ENCODE assay signal across 8 cellular contexts in genomic region chr5:42992035-42992570, GRCh38. TPM values are rescaled to one million over a fixed set of nuclear protein-coding genes. Genes with fewer than 3 reads are reported as not detected.
DNase-seq lines count a peak whose midpoint lies in the region; ATAC-seq and TF ChIP-seq lines count a peak whose summit lies in the region.

No MANE protein-coding gene starts in this region.

- peak overlapping the region; percentile 97 for H3K27ac ChIP-seq in CD8-positive, alpha-beta memory T cell (ENCODE audit: low read depth, low read length)
- H3K27ac ChIP-seq in heart right ventricle (peak overlapping the region; percentile 89 to 100 (median 96)), psoas muscle (peak overlapping the region; percentile 86)

- WGBS in heart right ventricle, 2 donors, result 2 to 3% methylated on average over 43 of the region's 43 CpGs
- 4 to 12% (median 8%) methylated on average over 43 of the region's 43 CpGs for WGBS in psoas muscle, 3 donors

- DNase-seq in CD8-positive, alpha-beta memory T cell, result peak; percentile 52 to 89 (median 81)
- peak; percentile 61 for DNase-seq in HS-5 (ENCODE audit: low read depth)
- DNase-seq in SIG-M5 treated with dmso at 0.1 percent for 504 hours (lab: John Stamatoyannopoulos, UW; ENCODE audit: unreplicated experiment), result peak; percentile 77
- DNase-seq in activated naive CD4-positive, alpha-beta T cell treated with anti-CD3 and anti-CD28 coated beads, Interleukin-2, amount 10 ng/mL, durations not matched to agents 7 days and 5 days, result peak; percentile 88
- peak; percentile 82 to 91 for DNase-seq in heart right ventricle
- DNase-seq in psoas muscle, result peak; percentile 88 to 91
- DNase-seq in ureter (ENCODE audit: low spot score), result peak; percentile 89

- peaks cover 0 to 6% (median 2%) of the 10 kb centered on the region in 5 donors for H3K9me3 Mint-ChIP-seq in CD8-positive, alpha-beta memory T cell
- no peaks in the 10 kb centered on the region for H3K9me3 Mint-ChIP-seq in activated naive CD4-positive, alpha-beta T cell treated with anti-CD3 and anti-CD28 coated beads, Interleukin-2, amount 10 ng/mL, durations not matched to agents 7 days and 5 days

- H3K27me3 Mint-ChIP-seq in CD8-positive, alpha-beta memory T cell, result peaks cover 0 to 13% of the 10 kb centered on the region in 2 donors
- peaks cover 7% of the 10 kb centered on the region for H3K27me3 Mint-ChIP-seq in activated naive CD4-positive, alpha-beta T cell treated with anti-CD3 and anti-CD28 coated beads, Interleukin-2, amount 10 ng/mL, durations not matched to agents 7 days and 5 days

- H3K4me1 ChIP-seq in CD8-positive, alpha-beta memory T cell (ENCODE audit: insufficient read depth, low read length), result peaks cover 52% of the 10 kb centered on the region
- H3K4me1 ChIP-seq in heart right ventricle (peaks cover 0 to 79% (median 16%) of the 10 kb centered on the region in 9 donors), psoas muscle (peaks cover 11% of the 10 kb centered on the region)

- intact Hi-C loops in heart right ventricle (cut with DNase I) (loop anchor here (1.0 to 10.0 kb wide), 8 partner anchors 40 to 80 kb away; partner anchors contain the start of gene ANXA2R (in 3 of the 10)), psoas muscle (cut with DNase I) (loop anchor here in 1 of 2 donors (1.0 to 10.0 kb wide), 2 partner anchors 42 to 493 kb away; partner anchors contain the start of gene TMEM267)

- peak overlapping the region; percentile 94 to 100 (median 99) for H3K4me3 Mint-ChIP-seq in CD8-positive, alpha-beta memory T cell
- H3K4me3 Mint-ChIP-seq in activated naive CD4-positive, alpha-beta T cell treated with anti-CD3 and anti-CD28 coated beads, Interleukin-2, amount 10 ng/mL, durations not matched to agents 7 days and 5 days, result peak overlapping the region; percentile 97

- peaks cover 0 to 57% (median 3%) of the 10 kb centered on the region in 3 donors for H3K36me3 Mint-ChIP-seq in CD8-positive, alpha-beta memory T cell
- peaks cover 30% of the 10 kb centered on the region for H3K36me3 Mint-ChIP-seq in activated naive CD4-positive, alpha-beta T cell treated with anti-CD3 and anti-CD28 coated beads, Interleukin-2, amount 10 ng/mL, durations not matched to agents 7 days and 5 days

- H3K4me1 Mint-ChIP-seq in CD8-positive, alpha-beta memory T cell, result peaks cover 50 to 53% (median 53%) of the 10 kb centered on the region in 3 donors
- peaks cover 48% of the 10 kb centered on the region for H3K4me1 Mint-ChIP-seq in activated naive CD4-positive, alpha-beta T cell treated with anti-CD3 and anti-CD28 coated beads, Interleukin-2, amount 10 ng/mL, durations not matched to agents 7 days and 5 days

- TF ChIP-seq CTCF in heart right ventricle (IDR thresholded peaks at IDR 0.05), result no peak
- TF ChIP-seq CTCF in psoas muscle (IDR thresholded peaks at IDR 0.05), result no peak

- POLR2A ChIA-PET in CD8-positive, alpha-beta memory T cell (lab: Charles Lee), result interaction anchor here (0.6 to 11.4 kb wide), 14 partner anchors 16 to 1088 kb away, joined by 3 to 347 read pairs (median 33); partner anchors contain the start of genes ANXA2R, RIMOC1, TMEM267 and ZNF131

- ATAC-seq in GM21367 (IDR thresholded peaks at IDR 0.05; ENCODE audit: unreplicated experiment) (peak; percentile 45), heart right ventricle (peak; percentile 75 to 87 (median 80)), psoas muscle (peak; percentile 44 to 66 (median 61))

- H3K36me3 ChIP-seq in CD8-positive, alpha-beta memory T cell (ENCODE audit: insufficient read depth, low read length), result no peaks in the 10 kb centered on the region
- H3K36me3 ChIP-seq in heart right ventricle (peaks cover 0 to 7% (median 0%) of the 10 kb centered on the region in 9 donors), psoas muscle (ENCODE audit: insufficient read depth in 1 of 2, low read depth in 1 of 2) (no peaks in the 10 kb centered on the region)

- CTCF ChIA-PET in CD8-positive, alpha-beta memory T cell (lab: Charles Lee), result interaction anchor here (0.7 to 13.1 kb wide), 12 partner anchors 16 to 1136 kb away, joined by 3 to 245 read pairs (median 44); partner anchors contain the start of genes ANXA2R, TMEM267 and ZNF131
- CTCF ChIA-PET in activated naive CD4-positive, alpha-beta T cell treated with anti-CD3 and anti-CD28 coated beads, Interleukin-2, amount 10 ng/mL, durations not matched to agents 7 days and 5 days (lab: Charles Lee), result interaction anchor here (1.0 to 6.7 kb wide), 8 partner anchors 26 to 83 kb away, joined by 3 to 74 read pairs (median 14); partner anchors contain the start of gene ANXA2R

- H3K27ac Mint-ChIP-seq in CD8-positive, alpha-beta memory T cell, result peak overlapping the region; percentile 97 to 100 (median 100)
- peak overlapping the region; percentile 99 for H3K27ac Mint-ChIP-seq in activated naive CD4-positive, alpha-beta T cell treated with anti-CD3 and anti-CD28 coated beads, Interleukin-2, amount 10 ng/mL, durations not matched to agents 7 days and 5 days

- no peaks in the 10 kb centered on the region for H3K9me3 ChIP-seq in CD8-positive, alpha-beta memory T cell (ENCODE audit: low read length)
- H3K9me3 ChIP-seq in heart right ventricle, result peaks cover 0 to 4% (median 0%) of the 10 kb centered on the region in 11 donors
- H3K9me3 ChIP-seq in psoas muscle, result no peaks in the 10 kb centered on the region

- H3K27me3 ChIP-seq in CD8-positive, alpha-beta memory T cell (ENCODE audit: insufficient read depth, low read length, poor library complexity, severe bottlenecking), result no peaks in the 10 kb centered on the region
- peaks cover 0 to 97% (median 71%) of the 10 kb centered on the region in 7 donors for H3K27me3 ChIP-seq in heart right ventricle
- H3K27me3 ChIP-seq in psoas muscle (ENCODE audit: insufficient read depth in 3 of 3, low read length in 2 of 3), result peaks cover 0 to 68% (median 44%) of the 10 kb centered on the region in 3 donors

- peak overlapping the region; percentile 97 for H3K4me3 ChIP-seq in CD8-positive, alpha-beta memory T cell (ENCODE audit: low read length)
- H3K4me3 ChIP-seq in heart right ventricle (peak overlapping the region; percentile 53 to 76 (median 64)), psoas muscle (peak overlapping the region; percentile 73)

RNA-seq across cellular contexts. Expression of gene ANXA2R, which starts 48.0 kb away (rescaled TPM):
- total RNA-seq in CD8-positive, alpha-beta memory T cell, result 1 to 10 TPM; 6.0 to 6.8 TPM
- polyA plus RNA-seq in CD8-positive, alpha-beta memory T cell, result 55.9 TPM
- total RNA-seq in heart right ventricle (1 to 10 TPM in 4 of 10 donors, under 1 TPM in 6; 0.42 to 1.8 (median 0.87) TPM), psoas muscle (1 to 10 TPM in 1 of 4 donors, under 1 TPM in 3; 0.46 to 1.6 (median 0.78) TPM), ureter (4.4 TPM)
- polyA plus RNA-seq in heart right ventricle (1 to 10 TPM; 2.4 to 3.4 TPM), psoas muscle (1 to 10 TPM in 2 of 3 donors, under 1 TPM in 1; 0.66 to 2.7 (median 1.8) TPM)

Comparison
In these comparisons a context has a peak if more than half of its experiments do, and no peak if none do; other contexts are left out.
1. Peak in every context shown above with its lines: DNase-seq, ATAC-seq, H3K4me3 ChIP-seq and H3K27ac ChIP-seq.